ENCODE assay signal across 14 cellular contexts in the genomic region with DNA sequence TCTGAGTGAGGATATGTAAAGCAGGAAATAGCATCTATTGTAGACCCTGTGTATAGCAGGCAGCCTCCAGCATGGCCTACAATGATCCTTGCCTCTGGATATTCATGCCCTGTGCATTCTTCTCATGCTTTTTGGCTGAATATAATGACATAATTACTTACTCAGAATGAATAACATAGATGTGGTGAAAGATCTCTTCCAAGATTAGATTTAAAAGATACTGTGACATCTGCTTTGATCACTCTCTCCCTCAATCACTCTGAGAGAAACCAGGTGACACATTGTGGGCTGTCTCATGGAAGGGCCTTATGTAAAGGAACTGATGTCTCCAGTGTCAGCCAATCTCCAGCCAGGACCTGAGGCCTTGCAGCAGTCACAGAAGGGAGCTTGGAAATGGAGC.
A peak's percentile ranks its signal among the peaks of the same experiment; 100 is the strongest.
DNase-seq lines count a peak whose midpoint lies in the region; ATAC-seq and TF ChIP-seq lines count a peak whose summit lies in the region.
"Had no signal": no experiment of that assay in that cellular context is flagged by ENCODE, and none has a peak within 500 bp of the region (broad histone marks: within the 10 kb centered on the region; RNA-seq: fewer than 3 reads in every experiment).

No MANE protein-coding gene starts in this region.

- CTCF ChIA-PET in Panc1 (lab: Charles Lee) = no interaction called here

- no peaks in the 10 kb centered on the region for H3K4me1 ChIP-seq in Panc1 (ENCODE audit: control insufficient read depth, insufficient read depth, low read length)
- no peaks in the 10 kb centered on the region for H3K4me1 ChIP-seq in esophagus muscularis mucosa
- H3K4me1 ChIP-seq: gastrocnemius medialis, Peyer's patch, testis had no signal

- ATAC-seq in Panc1 (peak; percentile 83), GM21528 (IDR thresholded peaks at IDR 0.05; ENCODE audit: low FRiP score, unreplicated experiment) (no peak)
- ATAC-seq: gastrocnemius medialis; left cardiac atrium; natural killer cell treated with Interleukin-12 subunit alpha and Interleukin-12 subunit beta and Interleukin-15 and Interleukin-18, amount 100 ng/mL, for 72 hours had no signal

- POLR2A ChIA-PET in Panc1 (lab: Charles Lee) = no interaction called here

- H3K9me3 ChIP-seq in Panc1 (ENCODE audit: control insufficient read depth, insufficient read depth, low read depth, low read length) = no peaks in the 10 kb centered on the region; the same call in 1 of the 2 replicates
- H3K9me3 ChIP-seq in esophagus muscularis mucosa = no peaks in the 10 kb centered on the region
- H3K9me3 ChIP-seq: gastrocnemius medialis, Peyer's patch, testis had no signal

- peak; percentile 67 for DNase-seq in GM04503 (ENCODE audit: low read depth)
- DNase-seq in Panc1 (ENCODE audit: low read depth, low spot score) = no peak
- DNase-seq in epithelial cell of proximal tubule (ENCODE audit: low read depth) = peak; percentile 35
- DNase-seq in renal cortical epithelial cell (ENCODE audit: low read depth) = peak; percentile 63
- no peak for DNase-seq in NK-92 (lab: John Stamatoyannopoulos, UW; ENCODE audit: unreplicated experiment)
- DNase-seq in NCI-H1436 treated with DMSO at 0.1 percent for 48 hours (lab: John Stamatoyannopoulos, UW) = no peak
- DNase-seq in esophagus muscularis mucosa (ENCODE audit: extremely low spot score) = no peak
- DNase-seq: gastrocnemius medialis, left cardiac atrium, Peyer's patch, testis had no signal

- in situ Hi-C loops in Panc1 (cut with HindIII; ENCODE audit: low pct_unique_long_range_greater_than_20kb, low sequenced_read_pairs) = no loop called here

- no peak for TF ChIP-seq CTCF in Panc1 (IDR thresholded peaks at IDR 0.05)
- no peak for TF ChIP-seq CTCF in epithelial cell of proximal tubule (conservative IDR thresholded peaks at IDR 0.05; ENCODE audit: low read depth, low read length)
- no peak for TF ChIP-seq CTCF in esophagus muscularis mucosa (IDR thresholded peaks at IDR 0.05)

- H3K27me3 ChIP-seq in Panc1 (ENCODE audit: control insufficient read depth, insufficient read depth, low read length) (no peaks in the 10 kb centered on the region), esophagus muscularis mucosa (no peaks in the 10 kb centered on the region)
- H3K27me3 ChIP-seq: gastrocnemius medialis, Peyer's patch, testis had no signal

- no peaks in the 10 kb centered on the region for H3K36me3 ChIP-seq in Panc1 (ENCODE audit: control insufficient read depth, insufficient read depth, low read length)
- no peaks in the 10 kb centered on the region for H3K36me3 ChIP-seq in esophagus muscularis mucosa
- H3K36me3 ChIP-seq: gastrocnemius medialis, Peyer's patch had no signal

- H3K4me3 ChIP-seq in Panc1 (ENCODE audit: low read depth in 2 of 2, low read length in 2 of 2) = no peak overlapping the region
- no peak overlapping the region for H3K4me3 ChIP-seq in epithelial cell of proximal tubule (ENCODE audit: low read depth, low read length)
- H3K4me3 ChIP-seq in esophagus muscularis mucosa = no peak overlapping the region
- H3K4me3 ChIP-seq: coronary artery, gastrocnemius medialis, Peyer's patch, testis had no signal

- intact Hi-C loops in Panc1 (cut with micrococcal nuclease; ENCODE audit: unreplicated experiment) = no loop called here
- intact Hi-C loops in esophagus muscularis mucosa (cut with DNase I) = no loop called here

- BruUV-seq in Panc1 (replicated peaks; lab: Mats Ljungman, UMichigan) = no TSS peak

- H3K27ac ChIP-seq in Panc1 (ENCODE audit: low read length) (peak overlapping the region; percentile 42), esophagus muscularis mucosa (replicated peaks in 1 of 4) (no peak overlapping the region)
- H3K27ac ChIP-seq: coronary artery, gastrocnemius medialis, Peyer's patch, testis had no signal

- no peak for TF ChIP-seq EP300 in esophagus muscularis mucosa (IDR thresholded peaks at IDR 0.05)

- no peak for TF ChIP-seq POLR2A in esophagus muscularis mucosa (IDR thresholded peaks at IDR 0.05; ENCODE audit: low read depth)

Comparison
In these comparisons a context has a peak if more than half of its experiments do, and no peak if none do; other contexts are left out.
1. DNase-seq: peak in GM04503 (single experiment), epithelial cell of proximal tubule (single experiment) and renal cortical epithelial cell (single experiment); none in Panc1 (single experiment), NK-92 (single experiment), NCI-H1436 treated with DMSO at 0.1 percent for 48 hours (single experiment) and esophagus muscularis mucosa (single experiment).